In the genomic region with DNA sequence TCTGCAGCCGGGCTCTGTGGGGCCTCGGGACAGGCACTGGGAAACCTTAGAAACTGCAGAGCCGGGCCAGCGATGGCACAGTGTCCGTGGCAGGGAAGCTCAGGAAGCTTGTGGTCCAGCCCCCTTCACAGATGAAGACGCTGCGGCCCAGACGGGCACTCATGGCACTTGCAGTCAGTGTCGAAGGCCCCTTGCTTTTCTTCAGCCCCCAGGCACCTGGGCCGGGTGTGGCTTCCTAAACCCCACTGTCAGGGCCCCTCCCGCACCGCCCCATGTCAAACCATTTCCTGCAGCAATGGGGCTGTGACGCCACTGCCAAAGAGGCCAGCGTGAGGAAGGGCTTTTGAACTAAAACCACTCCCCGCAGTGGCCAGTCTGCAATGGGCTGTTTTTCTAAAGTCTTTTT, we compare ENCODE assay signal across 10 cellular contexts.
DNase-seq lines count a peak whose midpoint lies in the region; ATAC-seq and TF ChIP-seq lines count a peak whose summit lies in the region.
"Had no signal": no experiment of that assay in that cellular context is flagged by ENCODE, and none has a peak within 500 bp of the region (broad histone marks: within the 10 kb centered on the region; RNA-seq: fewer than 3 reads in every experiment).

No MANE protein-coding gene starts in this region.

- H3K4me1 Mint-ChIP-seq in T-cell (peaks cover 55 to 65% (median 59%) of the 10 kb centered on the region in 3 donors), chondrocyte (ENCODE audit: low read depth) (peaks cover under 1% of the 10 kb centered on the region)
- H3K4me1 Mint-ChIP-seq in activated T-cell treated with anti-CD3 and anti-CD28 coated beads, Interleukin-2, amount 50 U/mL, for 4 hours (ENCODE audit: low read depth): peaks cover 45% of the 10 kb centered on the region

- POLR2A ChIA-PET in T-cell (lab: Charles Lee): no interaction called here

- H3K9me3 Mint-ChIP-seq in T-cell (no peaks in the 10 kb centered on the region), chondrocyte (ENCODE audit: low read depth) (no peaks in the 10 kb centered on the region)
- H3K9me3 Mint-ChIP-seq in activated T-cell treated with anti-CD3 and anti-CD28 coated beads, Interleukin-2, amount 50 U/mL, for 4 hours: no peaks in the 10 kb centered on the region
- H3K9me3 Mint-ChIP-seq: dendritic cell treated with granulocyte-macrophage colony-stimulating factor and Interleukin-4, amounts not matched to agents 40 ng/mL and 50 ng/mL, for 4 days had no signal

- H3K27ac ChIP-seq in left lung (peak overlapping the region in 1 of 2 donors; percentile 69), SJCRH30 (no peak overlapping the region), uterus (no peak overlapping the region)

- TF ChIP-seq POLR2A in uterus (IDR thresholded peaks at IDR 0.05): no peak

- no peak overlapping the region for H3K4me3 ChIP-seq in left lung
- no peak overlapping the region for H3K4me3 ChIP-seq in SJCRH30
- no peak overlapping the region for H3K4me3 ChIP-seq in uterus

- intact Hi-C loops in left lung (cut with DNase I): no loop called here
- intact Hi-C loops in uterus (cut with DNase I; ENCODE audit: low total_unique reads): no loop called here

- H3K9me3 ChIP-seq in left lung (no peaks in the 10 kb centered on the region), SJCRH30 (replicated peaks) (no peaks in the 10 kb centered on the region), uterus (no peaks in the 10 kb centered on the region)

- CTCF ChIA-PET in T-cell (lab: Charles Lee): no interaction called here

- H3K27ac Mint-ChIP-seq in T-cell: peak overlapping the region; percentile 93 to 94
- H3K27ac Mint-ChIP-seq in chondrocyte (ENCODE audit: unreplicated experiment): no peak overlapping the region

- H3K27me3 Mint-ChIP-seq in T-cell: no peaks in the 10 kb centered on the region
- no peaks in the 10 kb centered on the region for H3K27me3 Mint-ChIP-seq in activated T-cell treated with anti-CD3 and anti-CD28 coated beads, Interleukin-2, amount 50 U/mL, for 4 hours (ENCODE audit: low read depth)
- H3K27me3 Mint-ChIP-seq in chondrocyte (ENCODE audit: low read depth): peaks cover 2% of the 10 kb centered on the region

- peak; percentile 71 to 97 (median 91) for DNase-seq in T-cell
- DNase-seq in activated T-cell treated with anti-CD3 and anti-CD28 coated beads, Interleukin-2, amount 50 U/mL, for 4 hours: peak; percentile 48
- DNase-seq in left lung: peak; percentile 79 to 87
- DNase-seq in stimulated activated CD8-positive, alpha-beta memory T cell treated with anti-CD3 and anti-CD28 coated beads, Interleukin-2, amount 100 ng/mL, for 1 hour (ENCODE audit: low read depth in 2 of 2): peak; percentile 46 to 54
- DNase-seq in SJCRH30: no peak
- no peak for DNase-seq in uterus
- DNase-seq in chondrocyte (ENCODE audit: low spot score): no peak
- no peak for DNase-seq in NCI-H1436 treated with DMSO at 0.1 percent for 48 hours (lab: John Stamatoyannopoulos, UW)
- DNase-seq: RPMI8226 had no signal

- no peaks in the 10 kb centered on the region for H3K27me3 ChIP-seq in left lung
- H3K27me3 ChIP-seq in SJCRH30: no peaks in the 10 kb centered on the region
- H3K27me3 ChIP-seq in uterus: no peaks in the 10 kb centered on the region

- H3K4me3 Mint-ChIP-seq in T-cell (peak overlapping the region; percentile 40 to 76 (median 60)), chondrocyte (ENCODE audit: unreplicated experiment) (no peak overlapping the region)
- peak overlapping the region; percentile 68 for H3K4me3 Mint-ChIP-seq in activated T-cell treated with anti-CD3 and anti-CD28 coated beads, Interleukin-2, amount 50 U/mL, for 4 hours
- H3K4me3 Mint-ChIP-seq: dendritic cell treated with granulocyte-macrophage colony-stimulating factor and Interleukin-4, amounts not matched to agents 40 ng/mL and 50 ng/mL, for 4 days had no signal

- peaks cover 9% of the 10 kb centered on the region for H3K36me3 Mint-ChIP-seq in T-cell
- H3K36me3 Mint-ChIP-seq in activated T-cell treated with anti-CD3 and anti-CD28 coated beads, Interleukin-2, amount 50 U/mL, for 4 hours (ENCODE audit: insufficient read depth): peaks cover 6% of the 10 kb centered on the region
- H3K36me3 Mint-ChIP-seq in chondrocyte (ENCODE audit: low read depth): no peaks in the 10 kb centered on the region

- H3K4me1 ChIP-seq in left lung (peaks cover 0 to 42% of the 10 kb centered on the region in 2 donors), SJCRH30 (no peaks in the 10 kb centered on the region), uterus (no peaks in the 10 kb centered on the region)

- TF ChIP-seq CTCF in left lung (IDR thresholded peaks at IDR 0.05) (no peak), uterus (IDR thresholded peaks at IDR 0.05) (no peak), chondrocyte (IDR thresholded peaks at IDR 0.05) (no peak)

- H3K36me3 ChIP-seq in left lung (peaks cover 0 to 18% of the 10 kb centered on the region in 2 donors), SJCRH30 (no peaks in the 10 kb centered on the region), uterus (no peaks in the 10 kb centered on the region)

- ATAC-seq in T-cell (replicated peaks in 1 of 4) (peak; percentile 92 to 93 (median 92)), left lung (peak; percentile 61)
- ATAC-seq in activated T-cell treated with anti-CD3 and anti-CD28 coated beads, Interleukin-2, amount 50 U/mL, for 4 hours: peak; percentile 64 to 75

Comparison
In these comparisons a context has a peak if more than half of its experiments do, and no peak if none do; other contexts are left out.
1. DNase-seq: peak in T-cell (34 of 34), activated T-cell treated with anti-CD3 and anti-CD28 coated beads, Interleukin-2, amount 50 U/mL, for 4 hours (single experiment), left lung (2 of 2) and stimulated activated CD8-positive, alpha-beta memory T cell treated with anti-CD3 and anti-CD28 coated beads, Interleukin-2, amount 100 ng/mL, for 1 hour (2 of 2); none in SJCRH30 (0 of 2), uterus (0 of 2), chondrocyte (single experiment) and NCI-H1436 treated with DMSO at 0.1 percent for 48 hours (single experiment).
2. Peak in every context shown above with its lines, with median percentiles within 50 percentile points of each other: ATAC-seq.